In the genomic region with DNA sequence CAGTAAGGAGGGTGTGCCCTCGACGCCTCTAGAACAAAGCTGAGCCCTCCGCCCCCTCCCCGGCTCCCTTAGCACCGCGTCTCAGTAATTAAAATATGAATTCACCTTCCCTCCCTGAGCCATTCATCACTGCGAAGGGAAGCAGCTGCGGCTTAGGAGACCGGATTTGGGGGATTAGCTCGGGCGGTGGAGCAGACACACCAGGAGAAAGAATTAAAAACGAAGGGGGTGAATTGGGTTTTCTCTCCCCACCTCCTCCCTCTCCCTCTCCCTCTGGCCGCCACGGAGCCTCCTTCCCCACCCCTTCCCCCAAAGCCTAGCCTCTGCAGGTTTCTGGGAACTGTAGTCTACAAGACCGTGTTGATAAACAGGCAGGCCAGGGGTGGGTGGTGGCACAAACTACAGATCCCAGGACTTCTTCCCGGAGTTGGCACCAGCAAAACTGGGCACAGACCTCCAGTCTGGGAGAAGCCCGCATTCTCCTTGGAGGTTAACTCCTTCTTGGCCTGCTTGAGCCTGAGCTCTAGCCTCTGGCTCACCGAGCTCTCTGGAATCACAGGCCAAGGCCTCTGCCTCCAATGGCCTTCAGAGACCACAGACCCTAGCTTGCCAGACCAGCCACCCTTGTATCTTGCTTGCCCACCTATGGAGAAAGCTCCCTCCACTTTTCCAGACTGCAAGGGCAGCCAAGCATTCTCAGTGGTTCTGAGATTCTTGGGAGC, we compare ENCODE assay signal across 10 cellular contexts. TPM values are rescaled to one million over a fixed set of nuclear protein-coding genes. Genes with fewer than 3 reads are reported as not detected.
A peak's percentile ranks its signal among the peaks of the same experiment; 100 is the strongest.
DNase-seq lines count a peak whose midpoint lies in the region; ATAC-seq and TF ChIP-seq lines count a peak whose summit lies in the region.
"Had no signal": no experiment of that assay in that cellular context is flagged by ENCODE, and none has a peak within 500 bp of the region (broad histone marks: within the 10 kb centered on the region; RNA-seq: fewer than 3 reads in every experiment).

No MANE protein-coding gene starts in this region.

- no peak overlapping the region for H2BK120ac ChIP-seq in H9 (ENCODE audit: low read depth, low read length, poor library complexity, severe bottlenecking)

- no CpG with 5 or more reads among the region's 18 CpGs for WGBS in H9 (ENCODE audit: extremely low coverage, insufficient read length, low lambda C conversion rate)
- WGBS in hepatocyte (ENCODE audit: low lambda C conversion rate, missing lambda C conversion rate) = 35% methylated on average over 17 of the region's 18 CpGs

- H2BK5ac ChIP-seq in H9 (ENCODE audit: insufficient read length, low read length) = no peak overlapping the region

- no peaks in the 10 kb centered on the region for H3K36me3 ChIP-seq in SJCRH30
- no peaks in the 10 kb centered on the region for H3K36me3 ChIP-seq in hepatocyte (replicated peaks; ENCODE audit: insufficient read depth, low read depth)

- no peak overlapping the region for H3K56ac ChIP-seq in H9 (ENCODE audit: insufficient read length, low read depth, low read length)

- H3K36me3 Mint-ChIP-seq in H9 (ENCODE audit: insufficient read depth in 1 of 3, low read depth in 3 of 3) = peaks cover 0 to 24% (median 4%) of the 10 kb centered on the region in 3 experiments; a peak in 4 of 7 replicates

- intact Hi-C loops in sciatic nerve (cut with DNase I) = no loop called here

- H3K4me3 Mint-ChIP-seq in H9 = peak overlapping the region; percentile 38 to 68; a peak in 4 of 5 replicates

- H3K27me3 ChIP-seq in H9 (ENCODE audit: insufficient read depth, low read length) (no peaks in the 10 kb centered on the region; the same call in 1 of the 2 replicates), SJCRH30 (no peaks in the 10 kb centered on the region), hepatocyte (no peaks in the 10 kb centered on the region)
- H3K27me3 ChIP-seq: body of pancreas had no signal

- peak overlapping the region; percentile 22 for H3K4me3 ChIP-seq in SJCRH30
- H3K4me3 ChIP-seq in hepatocyte = no peak overlapping the region
- H3K4me3 ChIP-seq: body of pancreas, skin epidermis had no signal

- peak overlapping the region; percentile 93 to 96 (median 94) for H3K27ac Mint-ChIP-seq in H9

- no peaks in the 10 kb centered on the region for H3K9me3 Mint-ChIP-seq in H9

- peak overlapping the region; percentile 30 for H3K4me2 ChIP-seq in H9 (ENCODE audit: insufficient read depth, insufficient read length, low read length)
- H3K4me2 ChIP-seq in hepatocyte = peak overlapping the region; percentile 41

- DNase-seq in H9 (peak; percentile 95), SJCRH30 (peak; percentile 98 to 99), hepatocyte (ENCODE audit: low spot score) (no peak), sciatic nerve (ENCODE audit: low spot score) (peak; percentile 62), GDM1 (lab: John Stamatoyannopoulos, UW) (no peak), dermis blood vessel endothelial cell (no peak)
- DNase-seq in stimulated activated CD4-positive, alpha-beta T cell treated with anti-CD3 and anti-CD28 coated beads, Interleukin-12 subunit alpha, Interleukin-12 subunit beta, amount 100 ng/mL, for 4 hours = no peak

- no peaks in the 10 kb centered on the region for H3K79me1 ChIP-seq in H9 (ENCODE audit: insufficient read depth, low read depth, low read length, poor library complexity, severe bottlenecking)

- H4K20me1 ChIP-seq in H9 (ENCODE audit: control insufficient read depth, insufficient read depth, insufficient read length) (no peaks in the 10 kb centered on the region), hepatocyte (ENCODE audit: insufficient read depth, poor library complexity, severe bottlenecking) (no peaks in the 10 kb centered on the region)

- H2BK20ac ChIP-seq in H9 (ENCODE audit: low read depth, low read length, poor library complexity, severe bottlenecking) = no peak overlapping the region

- TF ChIP-seq CTCF in H9 (conservative IDR thresholded peaks at IDR 0.05) = no peak
- TF ChIP-seq CTCF in hepatocyte (IDR thresholded peaks at IDR 0.05; ENCODE audit: poor library complexity) = no peak

- peak overlapping the region; percentile 44 for H3K27ac ChIP-seq in H9 (ENCODE audit: insufficient read length, low read depth, low read length)
- H3K27ac ChIP-seq in SJCRH30 = peak overlapping the region; percentile 99
- no peak overlapping the region for H3K27ac ChIP-seq in hepatocyte
- H3K27ac ChIP-seq: body of pancreas had no signal

- H3K9ac ChIP-seq in H9 (ENCODE audit: extremely low read depth, insufficient read length, low read length) = no peak overlapping the region

- H3K14ac ChIP-seq in H9 (ENCODE audit: insufficient read depth, low read length) = peak overlapping the region; percentile 21; the same call in 1 of the 2 replicates

- H3K23ac ChIP-seq in H9 (ENCODE audit: insufficient read length, low read depth, low read length) = no peak overlapping the region

- peaks cover 10% of the 10 kb centered on the region for H3K23me2 ChIP-seq in H9 (ENCODE audit: insufficient read length, low read depth, low read length, poor library complexity, severe bottlenecking)

- H4K8ac ChIP-seq in H9 (replicated peaks; ENCODE audit: insufficient read length, low read depth, low read length) = no peak overlapping the region

- H3K9me3 ChIP-seq in H9 (ENCODE audit: control insufficient read depth, low read depth, low read length) (no peaks in the 10 kb centered on the region), SJCRH30 (replicated peaks) (no peaks in the 10 kb centered on the region), hepatocyte (ENCODE audit: low read depth) (no peaks in the 10 kb centered on the region)
- H3K9me3 ChIP-seq: body of pancreas had no signal

- H3K27me3 Mint-ChIP-seq in H9 (ENCODE audit: low read depth) = peaks cover 7% of the 10 kb centered on the region

- H3K4ac ChIP-seq in H9 (ENCODE audit: low read depth, low read length) = no peak overlapping the region

- no peak overlapping the region for H2AFZ ChIP-seq in H9 (ENCODE audit: low read length)
- no peak overlapping the region for H2AFZ ChIP-seq in hepatocyte

- H3K9me2 ChIP-seq in hepatocyte (replicated peaks; ENCODE audit: insufficient read depth) = no peaks in the 10 kb centered on the region

- peaks cover 59% of the 10 kb centered on the region for H3K4me1 ChIP-seq in H9 (ENCODE audit: insufficient read depth, low read length)
- H3K4me1 ChIP-seq in SJCRH30 = peaks cover 83% of the 10 kb centered on the region
- peaks cover 45% of the 10 kb centered on the region for H3K4me1 ChIP-seq in hepatocyte (ENCODE audit: insufficient read depth)

- no peak overlapping the region for H4K91ac ChIP-seq in H9 (ENCODE audit: insufficient read length, low read depth, low read length)

- H4K5ac ChIP-seq in H9 (ENCODE audit: insufficient read length, low read depth, low read length) = no peak overlapping the region

- H3K79me2 ChIP-seq in H9 (ENCODE audit: insufficient read depth, low read length) (no peaks in the 10 kb centered on the region), hepatocyte (no peaks in the 10 kb centered on the region)

- peaks cover 90 to 94% of the 10 kb centered on the region in 2 experiments for H3K4me1 Mint-ChIP-seq in H9

- H3K18ac ChIP-seq in H9 (ENCODE audit: insufficient read length, low read depth, low read length) = peak overlapping the region; percentile 16

- ATAC-seq in sciatic nerve (peak; percentile 63), HG02852 (IDR thresholded peaks at IDR 0.05; ENCODE audit: unreplicated experiment) (no peak)
- ATAC-seq: body of pancreas had no signal

- H3T11ph ChIP-seq in H9 (ENCODE audit: low read length) = no peak overlapping the region

- H2BK12ac ChIP-seq in H9 (ENCODE audit: insufficient read length, low read depth, low read length) = no peak overlapping the region

- H2AK5ac ChIP-seq in H9 (ENCODE audit: insufficient read length, low read length) = no peak overlapping the region

- H2BK15ac ChIP-seq in H9 (ENCODE audit: low read depth, low read length) = no peak overlapping the region

RNA-seq across cellular contexts. Expression of a gene that starts 10.8 kb away (rescaled TPM):
- 3.8 and 4.0 TPM in 2 replicates for total RNA-seq in H9 (2021)
- 1.1 and 1.4 TPM in 2 replicates for total RNA-seq in SJCRH30 (2014; rRNA removed; shearing (Covaris generic))
- 0.40 and 0.48 TPM in 2 replicates for total RNA-seq in hepatocyte
- 0.35 and 0.58 TPM in 2 replicates for polyA plus RNA-seq in hepatocyte
- 0.13 TPM for total RNA-seq in sciatic nerve
- total RNA-seq in dermis blood vessel endothelial cell = 0.19 TPM in 1 of 2 replicates, not detected in the other

RNA-seq across cellular contexts. Expression of a gene that starts 23.2 kb away (rescaled TPM):
- total RNA-seq in H9 (2021) (11.8 and 11.9 TPM in 2 replicates), hepatocyte (2.4 TPM in 1 of 2 replicates, not detected in the other), sciatic nerve (not detected), dermis blood vessel endothelial cell (not detected in 2 replicates)
- total RNA-seq in SJCRH30 (2014; rRNA removed; shearing (Covaris generic)) = 1.5 and 1.7 TPM in 2 replicates
- 0.35 and 2.6 TPM in 2 replicates for polyA plus RNA-seq in hepatocyte
- total RNA-seq: body of pancreas had no signal

RNA-seq across cellular contexts. Expression of a gene that starts 59.4 kb away (rescaled TPM):
- total RNA-seq in H9 (2021) = 34.6 and 38.5 TPM in 2 replicates
- total RNA-seq in SJCRH30 (2014; rRNA removed; shearing (Covaris generic)) = 1.1 and 2.1 TPM in 2 replicates
- 4.5 and 8.0 TPM in 2 replicates for total RNA-seq in hepatocyte
- 16.7 and 20.0 TPM in 2 replicates for polyA plus RNA-seq in hepatocyte
- total RNA-seq in sciatic nerve = 9.4 TPM
- total RNA-seq in dermis blood vessel endothelial cell = 0.65 and 1.7 TPM in 2 replicates

Comparison
In these comparisons a context has a peak if more than half of its experiments do, and no peak if none do; other contexts are left out.
1. DNase-seq: peak in H9 (single experiment), SJCRH30 (2 of 2) and sciatic nerve (single experiment); none in hepatocyte (single experiment), stimulated activated CD4-positive, alpha-beta T cell treated with anti-CD3 and anti-CD28 coated beads, Interleukin-12 subunit alpha, Interleukin-12 subunit beta, amount 100 ng/mL, for 4 hours (single experiment), GDM1 (single experiment) and dermis blood vessel endothelial cell (single experiment).